In the genomic region with DNA sequence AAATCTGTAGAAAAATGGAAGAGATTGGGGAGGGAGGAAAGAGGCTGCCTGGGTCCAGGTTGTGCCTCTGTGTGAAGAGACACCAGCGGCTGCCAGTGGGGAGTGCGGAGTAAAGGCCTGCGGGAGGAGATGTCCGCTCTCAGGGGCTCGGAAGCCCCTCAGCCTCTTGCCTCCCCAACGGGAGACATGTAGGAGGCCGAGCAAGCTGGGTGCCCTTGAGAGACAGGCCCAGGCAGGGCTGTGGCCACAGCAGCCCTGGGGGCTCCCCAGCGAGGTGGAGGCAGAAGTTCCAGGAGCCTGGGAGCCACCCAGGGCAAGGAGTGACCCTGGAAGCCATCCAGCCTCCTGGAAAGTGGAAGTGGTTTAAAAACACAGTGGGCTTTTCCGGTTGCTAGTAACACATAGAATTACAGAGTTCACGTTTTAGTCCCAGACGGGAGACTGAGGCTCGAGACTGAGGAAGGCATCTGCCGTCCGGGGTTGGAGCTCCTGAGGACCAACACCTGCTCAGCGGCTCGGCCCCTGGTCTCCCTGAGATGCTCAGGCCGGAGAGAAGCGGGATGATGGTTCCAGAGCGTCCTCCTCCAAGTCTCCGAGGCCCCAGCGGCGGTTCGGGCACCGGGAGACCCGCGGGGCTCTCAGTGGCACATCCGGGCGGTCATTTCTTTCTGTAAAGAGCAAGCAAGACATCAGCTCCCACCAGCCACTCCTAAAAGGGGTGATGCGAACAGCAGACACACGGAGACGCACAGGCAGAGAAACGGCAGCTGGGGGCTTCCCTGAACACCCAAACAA, we compare ENCODE assay signal across 15 cellular contexts. TPM values are rescaled to one million over a fixed set of nuclear protein-coding genes. Genes with fewer than 3 reads are reported as not detected.
DNase-seq lines count a peak whose midpoint lies in the region; ATAC-seq and TF ChIP-seq lines count a peak whose summit lies in the region.
"Had no signal": no experiment of that assay in that cellular context is flagged by ENCODE, and none has a peak within 500 bp of the region (broad histone marks: within the 10 kb centered on the region; RNA-seq: fewer than 3 reads in every experiment).

No MANE protein-coding gene starts in this region.

- no peak overlapping the region for H3K27ac ChIP-seq in aorta (ENCODE audit: low read depth in 1 of 2, low read length in 2 of 2)
- H3K27ac ChIP-seq: ovary had no signal

- no peaks in the 10 kb centered on the region for H3K27me3 Mint-ChIP-seq in activated naive CD4-positive, alpha-beta T cell treated with anti-CD3 and anti-CD28 coated beads, Interleukin-2, amount 50 U/mL, for 24 hours
- no peaks in the 10 kb centered on the region for H3K27me3 Mint-ChIP-seq in activated B cell treated with CpG ODN at 0.5 μM for 24 hours
- peaks cover 21 to 50% (median 24%) of the 10 kb centered on the region in 3 donors for H3K27me3 Mint-ChIP-seq in immature natural killer cell (ENCODE audit: low read depth in 3 of 3)
- H3K27me3 Mint-ChIP-seq in stimulated activated naive CD8-positive, alpha-beta T cell treated with anti-CD3 and anti-CD28 coated beads, Interleukin-15, amount 100 ng/mL, for 72 hours: no peaks in the 10 kb centered on the region

- intact Hi-C loops in activated B cell treated with CpG ODN at 0.5 μM for 24 hours (cut with micrococcal nuclease): no loop called here
- intact Hi-C loops in aorta (cut with DNase I): loop anchor here in 1 of 2 donors (5.0 kb wide), 1 partner anchor 146 kb away; no protein-coding TSS in a partner anchor
- intact Hi-C loops in left cardiac atrium (cut with DNase I): loop anchor here (10.0 kb wide), 1 partner anchor 148 kb away; no protein-coding TSS in a partner anchor

- POLR2A ChIA-PET in activated B cell treated with CpG ODN at 0.5 μM for 24 hours (lab: Charles Lee): interaction anchor here (0.6 to 59.1 kb wide), 3 partner anchors 9 to 235 kb away, joined by 7 to 2723 read pairs (median 2723); a partner anchor contains a TSS

- CTCF ChIA-PET in activated B cell treated with CpG ODN at 0.5 μM for 24 hours (lab: Charles Lee): no interaction called here

- H3K4me3 ChIP-seq in aorta (ENCODE audit: low read length in 2 of 2) (no peak overlapping the region), MG63 (no peak overlapping the region)
- H3K4me3 ChIP-seq: mucosa of descending colon, ovary had no signal

- peaks cover 0 to 5% of the 10 kb centered on the region in 2 donors for H3K36me3 ChIP-seq in aorta (ENCODE audit: control insufficient read depth in 1 of 2, insufficient read depth in 2 of 2, low read length in 1 of 2)
- H3K36me3 ChIP-seq in MG63: no peaks in the 10 kb centered on the region; the same call in 1 of the 2 replicates
- H3K36me3 ChIP-seq: ovary had no signal

- H3K27me3 ChIP-seq in aorta (ENCODE audit: control insufficient read depth in 1 of 2, insufficient read depth in 2 of 2, low read length in 1 of 2): no peaks in the 10 kb centered on the region
- H3K27me3 ChIP-seq in MG63: no peaks in the 10 kb centered on the region
- H3K27me3 ChIP-seq: ovary had no signal

- H3K9me3 Mint-ChIP-seq in activated naive CD4-positive, alpha-beta T cell treated with anti-CD3 and anti-CD28 coated beads, Interleukin-2, amount 50 U/mL, for 24 hours: no peaks in the 10 kb centered on the region
- H3K9me3 Mint-ChIP-seq in activated B cell treated with CpG ODN at 0.5 μM for 24 hours (no peaks in the 10 kb centered on the region), immature natural killer cell (no peaks in the 10 kb centered on the region)
- H3K9me3 Mint-ChIP-seq in stimulated activated naive CD8-positive, alpha-beta T cell treated with anti-CD3 and anti-CD28 coated beads, Interleukin-15, amount 100 ng/mL, for 72 hours: no peaks in the 10 kb centered on the region

- H3K4me3 Mint-ChIP-seq in activated naive CD4-positive, alpha-beta T cell treated with anti-CD3 and anti-CD28 coated beads, Interleukin-2, amount 50 U/mL, for 24 hours: no peak overlapping the region
- H3K4me3 Mint-ChIP-seq in activated B cell treated with CpG ODN at 0.5 μM for 24 hours: no peak overlapping the region
- H3K4me3 Mint-ChIP-seq in immature natural killer cell: peak overlapping the region in 1 of 5 donors; percentile 13
- no peak overlapping the region for H3K4me3 Mint-ChIP-seq in stimulated activated naive CD8-positive, alpha-beta T cell treated with anti-CD3 and anti-CD28 coated beads, Interleukin-15, amount 100 ng/mL, for 72 hours

- no peaks in the 10 kb centered on the region for H3K4me1 ChIP-seq in aorta (ENCODE audit: control insufficient read depth in 1 of 2, insufficient read depth in 2 of 2, low read length in 2 of 2)

- H3K27ac Mint-ChIP-seq in activated naive CD4-positive, alpha-beta T cell treated with anti-CD3 and anti-CD28 coated beads, Interleukin-2, amount 50 U/mL, for 24 hours: peak overlapping the region; percentile 55
- H3K27ac Mint-ChIP-seq in activated B cell treated with CpG ODN at 0.5 μM for 24 hours (peak overlapping the region; percentile 85), immature natural killer cell (peak overlapping the region; percentile 70 to 92 (median 79))
- peak overlapping the region; percentile 42 to 96 for H3K27ac Mint-ChIP-seq in stimulated activated naive CD8-positive, alpha-beta T cell treated with anti-CD3 and anti-CD28 coated beads, Interleukin-15, amount 100 ng/mL, for 72 hours

- peaks cover 8% of the 10 kb centered on the region for H3K36me3 Mint-ChIP-seq in activated naive CD4-positive, alpha-beta T cell treated with anti-CD3 and anti-CD28 coated beads, Interleukin-2, amount 50 U/mL, for 24 hours
- H3K36me3 Mint-ChIP-seq in activated B cell treated with CpG ODN at 0.5 μM for 24 hours (ENCODE audit: low read depth) (peaks cover 61% of the 10 kb centered on the region), immature natural killer cell (peaks cover 6 to 29% (median 17%) of the 10 kb centered on the region in 3 donors)

- 90 to 92% methylated on average over 32 of the region's 32 CpGs for WGBS in aorta, 2 donors

- H3K4me1 Mint-ChIP-seq in activated naive CD4-positive, alpha-beta T cell treated with anti-CD3 and anti-CD28 coated beads, Interleukin-2, amount 50 U/mL, for 24 hours: peaks cover 21% of the 10 kb centered on the region
- H3K4me1 Mint-ChIP-seq in activated B cell treated with CpG ODN at 0.5 μM for 24 hours: peaks cover 62% of the 10 kb centered on the region
- H3K4me1 Mint-ChIP-seq in immature natural killer cell: peaks cover 33 to 41% of the 10 kb centered on the region in 2 donors
- peaks cover 70% of the 10 kb centered on the region for H3K4me1 Mint-ChIP-seq in stimulated activated naive CD8-positive, alpha-beta T cell treated with anti-CD3 and anti-CD28 coated beads, Interleukin-15, amount 100 ng/mL, for 72 hours

- TF ChIP-seq CTCF in activated B cell treated with CpG ODN at 0.5 μM for 24 hours (IDR thresholded peaks at IDR 0.05): no peak

- DNase-seq in activated naive CD4-positive, alpha-beta T cell treated with Interleukin-2 at 50 U/mL for 16 hours: no peak
- DNase-seq in activated B cell treated with CpG ODN at 0.5 μM for 24 hours (no peak), immature natural killer cell (no peak), aorta (no peak), left cardiac atrium (no peak), MG63 (no peak)
- DNase-seq in stimulated activated naive CD8-positive, alpha-beta T cell treated with anti-CD3 and anti-CD28 coated beads, Interleukin-15, amount 100 ng/mL, for 72 hours: no peak
- DNase-seq: activated CD4-positive, alpha-beta T cell treated with anti-CD3 and anti-CD28 coated beads, Interleukin-2, amount 50 U/mL, for 1 hour; foreskin fibroblast; NCI-H1694; NCI-H446; ovary; SHP77 had no signal

- H3K9me3 ChIP-seq in aorta (ENCODE audit: control insufficient read depth, low read length) (no peaks in the 10 kb centered on the region), MG63 (no peaks in the 10 kb centered on the region)
- H3K9me3 ChIP-seq: mucosa of descending colon, ovary had no signal

- no peak for ATAC-seq in activated B cell treated with CpG ODN at 0.5 μM for 24 hours (ENCODE audit: low read depth)
- ATAC-seq in stimulated activated naive CD8-positive, alpha-beta T cell treated with anti-CD3 and anti-CD28 coated beads, Interleukin-15, amount 100 ng/mL, for 72 hours: no peak
- no peak for ATAC-seq in aorta (ENCODE audit: low FRiP score)
- no peak for ATAC-seq in left cardiac atrium
- ATAC-seq: mucosa of descending colon had no signal

RNA-seq across cellular contexts. Expression of a gene that starts 21.9 kb away (rescaled TPM):
- total RNA-seq in activated B cell treated with CpG ODN at 0.5 μM for 24 hours (1,134 and 1,197 TPM in 2 replicates), aorta (100 to 1,000 TPM in 1 of 2 donors, 10 to 100 TPM in 1; 93.0 to 103 TPM), left cardiac atrium (100 to 1,000 TPM; 127 to 174 TPM)
- polyA plus RNA-seq in immature natural killer cell (10 to 100 TPM; 22.7 to 39.2 (median 23.9) TPM), aorta (10 to 100 TPM; 49.3 to 68.1 TPM)
- 17.9 and 38.6 TPM in 2 replicates for total RNA-seq in MG63 (2014; rRNA removed; shearing (Covaris generic); ENCODE audit: low replicate concordance)

RNA-seq across cellular contexts. Expression of a gene that starts 23.2 kb away (rescaled TPM):
- total RNA-seq in activated B cell treated with CpG ODN at 0.5 μM for 24 hours (179 and 189 TPM in 2 replicates), aorta (10 to 100 TPM; 41.1 to 43.6 TPM), left cardiac atrium (10 to 100 TPM; 24.9 to 28.6 TPM)
- polyA plus RNA-seq in immature natural killer cell (100 to 1,000 TPM in 1 of 3 donors, 10 to 100 TPM in 2; 39.4 to 160 (median 42.2) TPM), aorta (10 to 100 TPM; 12.5 to 15.5 TPM)
- total RNA-seq in MG63 (2014; rRNA removed; shearing (Covaris generic); ENCODE audit: low replicate concordance): 9.4 and 9.7 TPM in 2 replicates

RNA-seq across cellular contexts. Expression of a gene that starts 23.8 kb away (rescaled TPM):
- 73.0 and 78.6 TPM in 2 replicates for total RNA-seq in activated B cell treated with CpG ODN at 0.5 μM for 24 hours
- polyA plus RNA-seq in immature natural killer cell: under 1 TPM in 1 of 3 donors, not detected in 2; 0.42 TPM
- total RNA-seq in aorta: 1 to 10 TPM; 1.6 to 3.6 TPM
- polyA plus RNA-seq in aorta: 10 to 100 TPM in 1 of 2 donors, 1 to 10 TPM in 1; 5.5 to 25.2 TPM
- total RNA-seq in left cardiac atrium: 1 to 10 TPM in 1 of 2 donors, under 1 TPM in 1; 0.89 to 2.3 TPM
- total RNA-seq in MG63 (2014; rRNA removed; shearing (Covaris generic); ENCODE audit: low replicate concordance): not detected in 2 replicates

RNA-seq across cellular contexts. Expression of a gene that starts 57.4 kb away (rescaled TPM):
- total RNA-seq in activated B cell treated with CpG ODN at 0.5 μM for 24 hours (55.1 and 57.3 TPM in 2 replicates), aorta (10 to 100 TPM; 46.2 to 62.7 TPM), left cardiac atrium (10 to 100 TPM; 51.4 to 54.3 TPM)
- polyA plus RNA-seq in immature natural killer cell (1 to 10 TPM; 2.6 to 4.4 (median 3.6) TPM), aorta (10 to 100 TPM; 27.5 to 56.7 TPM)
- total RNA-seq in MG63 (2014; rRNA removed; shearing (Covaris generic); ENCODE audit: low replicate concordance): 34.4 and 36.4 TPM in 2 replicates

Comparison
In these comparisons a context has a peak if more than half of its experiments do, and no peak if none do; other contexts are left out.
1. RNA of a gene that starts 23.8 kb away (total RNA-seq): 73.0 to 78.6 TPM in activated B cell treated with CpG ODN at 0.5 μM for 24 hours; 1.6 to 3.6 TPM in aorta, 0.89 to 2.3 TPM in left cardiac atrium and not detected in MG63; every median in the first group is over 10 times any median in the second.
2. Peak in every context shown above with its lines, with median percentiles within 50 percentile points of each other: H3K27ac Mint-ChIP-seq.